In the genomic region with DNA sequence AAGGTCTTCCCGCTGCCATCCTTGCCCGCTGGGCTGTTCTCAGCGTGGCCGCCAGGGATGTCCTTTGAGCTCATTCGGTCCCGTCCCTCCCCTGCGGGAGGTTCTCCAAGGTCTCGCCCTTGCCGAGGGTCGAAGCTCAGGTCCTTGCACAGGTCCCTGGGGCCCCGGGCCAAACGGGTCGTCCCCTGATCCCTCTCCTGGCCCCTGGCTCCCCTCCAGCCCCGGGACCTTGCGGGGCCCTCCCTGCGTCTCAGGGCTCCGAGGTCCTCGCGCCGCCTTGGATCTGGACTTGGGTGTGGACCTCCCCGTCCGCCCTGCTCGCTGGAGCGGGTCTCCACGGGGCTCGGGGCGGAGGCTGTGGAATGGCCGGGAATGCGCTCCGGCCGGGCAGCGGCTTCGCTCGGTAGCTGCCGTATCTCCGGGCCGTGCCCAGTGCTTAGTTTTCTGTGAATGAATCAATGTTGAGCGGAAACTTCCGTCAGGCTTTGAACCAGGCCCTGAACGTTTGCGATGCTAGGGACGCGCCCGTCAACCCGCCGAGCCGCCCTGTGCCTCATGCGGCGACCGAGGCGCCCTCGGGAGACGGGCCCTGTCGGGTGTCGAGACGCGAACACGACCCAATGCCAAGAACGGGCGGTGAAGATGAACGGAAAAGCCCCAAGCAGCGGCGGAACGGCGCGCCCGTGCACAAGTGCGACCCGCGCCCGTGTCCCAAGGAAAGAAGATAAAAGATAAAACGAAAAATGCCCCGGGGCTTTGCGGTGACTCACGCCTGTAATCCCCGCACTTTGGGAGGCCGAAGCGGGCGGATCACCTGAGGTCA, we compare ENCODE assay signal across 8 cellular contexts. TPM values are rescaled to one million over a fixed set of nuclear protein-coding genes. Genes with fewer than 3 reads are reported as not detected.
DNase-seq lines count a peak whose midpoint lies in the region; ATAC-seq and TF ChIP-seq lines count a peak whose summit lies in the region.

No MANE protein-coding gene starts in this region.

- H3K9me3 ChIP-seq in skeletal muscle tissue (ENCODE audit: control insufficient read depth in 3 of 3, low read length in 3 of 3): no peaks in the 10 kb centered on the region

- ATAC-seq in T-cell (replicated peaks in 1 of 4) (peak in 3 of 4 experiments; percentile 24 to 32 (median 32)), GM21528 (IDR thresholded peaks at IDR 0.05; ENCODE audit: low FRiP score, unreplicated experiment) (no peak), HG02981 (IDR thresholded peaks at IDR 0.05; ENCODE audit: unreplicated experiment) (no peak)

- POLR2A ChIA-PET in T-cell (lab: Charles Lee): interaction anchor here (0.6 to 1.3 kb wide), 4 partner anchors 25 to 165 kb away, joined by 3 to 8 read pairs (median 6); a partner anchor contains a TSS

- H3K36me3 ChIP-seq in skeletal muscle tissue (ENCODE audit: control insufficient read depth in 3 of 3, insufficient read depth in 3 of 3, low read length in 3 of 3): peaks cover 2 to 11% (median 6%) of the 10 kb centered on the region in 3 donors

- H3K9me3 Mint-ChIP-seq in T-cell: no peaks in the 10 kb centered on the region

- H3K27ac Mint-ChIP-seq in T-cell: peak overlapping the region in 1 of 2 donors; percentile 6

- peaks cover 9 to 24% (median 9%) of the 10 kb centered on the region in 3 donors for H3K4me1 Mint-ChIP-seq in T-cell

- peak; percentile 25 for TF ChIP-seq POLR2A in GM15510 (IDR thresholded peaks at IDR 0.05; ENCODE audit: borderline replicate concordance, extremely low read depth, insufficient read length)

- no peaks in the 10 kb centered on the region for H3K27me3 Mint-ChIP-seq in T-cell

- peaks cover under 1% of the 10 kb centered on the region for H3K36me3 Mint-ChIP-seq in T-cell

- CTCF ChIA-PET in T-cell (lab: Charles Lee): interaction anchor here (0.7 to 1.5 kb wide), 5 partner anchors 28 to 1494 kb away, joined by 3 to 7 read pairs (median 3); a partner anchor contains a TSS

- H3K4me3 ChIP-seq in skeletal muscle tissue (ENCODE audit: low read length in 3 of 3): no peak overlapping the region

- no peak overlapping the region for H3K4me3 Mint-ChIP-seq in T-cell

- H3K27me3 ChIP-seq in skeletal muscle tissue (ENCODE audit: control insufficient read depth in 3 of 3, insufficient read depth in 3 of 3, low read length in 3 of 3): no peaks in the 10 kb centered on the region

- H3K27ac ChIP-seq in skeletal muscle tissue (ENCODE audit: low read depth, low read length): no peak overlapping the region

- peak overlapping the region in 2 of 3 donors; percentile 68 to 76 for H3K9ac ChIP-seq in skeletal muscle tissue (ENCODE audit: low read depth in 1 of 3, low read length in 3 of 3)

- peak; percentile 41 to 77 (median 64) for DNase-seq in T-cell
- peak; percentile 18 for DNase-seq in amniotic stem cell (lab: John Stamatoyannopoulos, UW)
- peak; percentile 43 for DNase-seq in hepatic stellate cell (ENCODE audit: low spot score)
- no peak for DNase-seq in mesenteric fat pad (ENCODE audit: low spot score)

- peaks cover 8 to 16% (median 16%) of the 10 kb centered on the region in 3 donors for H3K4me1 ChIP-seq in skeletal muscle tissue (ENCODE audit: control insufficient read depth in 3 of 3, insufficient read depth in 3 of 3, low read length in 3 of 3)

RNA-seq across cellular contexts. Expression of a gene that starts 0.8 kb away (rescaled TPM):
- total RNA-seq in T-cell: 100 to 1,000 TPM in 2 of 5 donors, 10 to 100 TPM in 3; 55.0 to 121 (median 78.9) TPM
- total RNA-seq in skeletal muscle tissue: not detected
- total RNA-seq in mesenteric fat pad: 255 TPM

RNA-seq across cellular contexts. Expression of a gene that starts 27.7 kb away (rescaled TPM):
- total RNA-seq in T-cell (10 to 100 TPM; 17.5 to 38.3 (median 30.9) TPM), skeletal muscle tissue (28.2 TPM), mesenteric fat pad (28.7 TPM)

Comparison
In these comparisons a context has a peak if more than half of its experiments do, and no peak if none do; other contexts are left out.
1. ATAC-seq: peak in T-cell (3 of 4); none in GM21528 (single experiment) and HG02981 (single experiment).
2. RNA of a gene that starts 0.8 kb away (total RNA-seq): 255 TPM in mesenteric fat pad (single experiment) and 55.0 to 121 TPM in T-cell; not detected in skeletal muscle tissue (single experiment); every median in the first group is over 10 times any median in the second.